Comparison of ENCODE assay signal across 1 cellular context in the genomic region with DNA sequence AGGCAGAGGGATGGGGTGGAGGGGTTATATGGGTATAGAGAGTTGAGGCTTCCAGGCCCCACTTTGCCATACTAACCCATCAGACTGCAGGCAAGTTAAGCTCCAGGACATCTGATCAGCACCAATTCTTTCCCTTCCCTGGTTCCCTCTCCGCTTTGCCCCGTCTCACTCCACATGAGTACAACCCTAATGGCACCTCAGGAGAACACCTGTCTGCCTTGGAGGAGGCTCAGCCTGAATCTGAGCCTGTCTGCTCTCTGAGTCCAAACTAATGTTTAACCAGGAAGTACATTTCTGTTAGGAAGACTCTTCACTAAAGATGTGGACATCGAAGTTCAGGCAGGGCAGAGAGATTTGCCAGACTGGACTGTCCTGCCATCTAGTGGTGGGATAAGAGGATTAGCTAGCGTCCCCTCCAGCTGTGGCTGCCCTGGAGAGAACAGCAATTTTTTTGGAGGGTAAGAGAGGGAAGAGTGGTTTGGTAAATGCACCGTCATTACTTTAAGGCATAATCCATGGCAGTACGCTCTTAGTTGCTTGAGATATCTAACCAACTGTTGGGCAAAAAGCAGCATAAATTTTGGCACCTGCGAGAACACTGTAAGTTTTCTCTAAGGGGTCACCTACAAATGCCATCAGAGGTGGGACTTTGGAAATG.
TF ChIP-seq lines count a peak whose summit lies in the region.

No MANE protein-coding gene starts in this region.

TF ChIP-seq in K562, 482 proteins besides CTCF, POLR2A, EP300 and RAD21 (continues in another document):
- TF ChIP-seq NR2C2 (CRISPR knock-in tag; IDR thresholded peaks at IDR 0.05): no peak
- TF ChIP-seq NR2C2 (tag; IDR thresholded peaks at IDR 0.05): 0 out of 2 replicates have a peak, but pooled peaks have one; percentile 17
- peak; percentile 81 for TF ChIP-seq SMC3 (conservative IDR thresholded peaks at IDR 0.05; ENCODE audit: insufficient read depth, low read depth, low read length)
- TF ChIP-seq ZKSCAN1 (IDR thresholded peaks at IDR 0.05; ENCODE audit: low read depth, low read length): no peak
- no peak for TF ChIP-seq RBBP5 (IDR thresholded peaks at IDR 0.05; ENCODE audit: borderline replicate concordance, insufficient read depth, low read length, poor library complexity, severe bottlenecking)
- TF ChIP-seq CREM (IDR thresholded peaks at IDR 0.05; ENCODE audit: low read depth): 0 out of 2 replicates have a peak, but pooled peaks have one; percentile 15
- no peak for TF ChIP-seq FOXM1 (IDR thresholded peaks at IDR 0.05; ENCODE audit: low read depth)
- TF ChIP-seq FOXM1 (CRISPR knock-in tag; IDR thresholded peaks at IDR 0.05; ENCODE audit: low read depth): no peak
- no peak for TF ChIP-seq SUPT5H (IDR thresholded peaks at IDR 0.05)
- 0 out of 4 replicates have a peak, but pooled peaks of 1 of the 2 experiments have one; percentile 36 for TF ChIP-seq MAZ (CRISPR knock-in tag; conservative IDR thresholded peaks at IDR 0.05 in 1 of 2, IDR thresholded peaks at IDR 0.05 in 1 of 2)
- TF ChIP-seq GTF2E2 (tag; IDR thresholded peaks at IDR 0.05): no peak
- TF ChIP-seq ETV1 (tag; conservative IDR thresholded peaks at IDR 0.05; ENCODE audit: low read depth): no peak
- TF ChIP-seq DMBX1 (CRISPR knock-in tag; IDR thresholded peaks at IDR 0.05; ENCODE audit: borderline replicate concordance): no peak
- peak; percentile 72; the same call in 1 of the 2 replicates for TF ChIP-seq STAG1 (CRISPR knock-in tag; IDR thresholded peaks at IDR 0.05; ENCODE audit: borderline replicate concordance)
- TF ChIP-seq TRIM28 (IDR thresholded peaks at IDR 0.05): no peak
- TF ChIP-seq NFXL1 (CRISPR knock-in tag; IDR thresholded peaks at IDR 0.05): no peak
- no peak for TF ChIP-seq FOXA3 (CRISPR knock-in tag; conservative IDR thresholded peaks at IDR 0.05 in 1 of 2, IDR thresholded peaks at IDR 0.05 in 1 of 2)
- TF ChIP-seq, protein P1, sequence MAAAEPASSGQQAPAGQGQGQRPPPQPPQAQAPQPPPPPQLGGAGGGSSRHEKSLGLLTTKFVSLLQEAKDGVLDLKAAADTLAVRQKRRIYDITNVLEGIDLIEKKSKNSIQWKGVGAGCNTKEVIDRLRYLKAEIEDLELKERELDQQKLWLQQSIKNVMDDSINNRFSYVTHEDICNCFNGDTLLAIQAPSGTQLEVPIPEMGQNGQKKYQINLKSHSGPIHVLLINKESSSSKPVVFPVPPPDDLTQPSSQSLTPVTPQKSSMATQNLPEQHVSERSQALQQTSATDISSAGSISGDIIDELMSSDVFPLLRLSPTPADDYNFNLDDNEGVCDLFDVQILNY (CRISPR knock-in tag; IDR thresholded peaks at IDR 0.05): no peak
- TF ChIP-seq, protein P2, sequence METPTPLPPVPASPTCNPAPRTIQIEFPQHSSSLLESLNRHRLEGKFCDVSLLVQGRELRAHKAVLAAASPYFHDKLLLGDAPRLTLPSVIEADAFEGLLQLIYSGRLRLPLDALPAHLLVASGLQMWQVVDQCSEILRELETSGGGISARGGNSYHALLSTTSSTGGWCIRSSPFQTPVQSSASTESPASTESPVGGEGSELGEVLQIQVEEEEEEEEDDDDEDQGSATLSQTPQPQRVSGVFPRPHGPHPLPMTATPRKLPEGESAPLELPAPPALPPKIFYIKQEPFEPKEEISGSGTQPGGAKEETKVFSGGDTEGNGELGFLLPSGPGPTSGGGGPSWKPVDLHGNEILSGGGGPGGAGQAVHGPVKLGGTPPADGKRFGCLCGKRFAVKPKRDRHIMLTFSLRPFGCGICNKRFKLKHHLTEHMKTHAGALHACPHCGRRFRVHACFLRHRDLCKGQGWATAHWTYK (CRISPR knock-in tag; IDR thresholded peaks at IDR 0.05): no peak
- TF ChIP-seq NR4A1 (CRISPR knock-in tag; IDR thresholded peaks at IDR 0.05): no peak
- TF ChIP-seq NR4A1 (tag; IDR thresholded peaks at IDR 0.05): no peak
- TF ChIP-seq TAF15 (IDR thresholded peaks at IDR 0.05; ENCODE audit: low read depth, low read length): no peak
- TF ChIP-seq, protein P3, sequence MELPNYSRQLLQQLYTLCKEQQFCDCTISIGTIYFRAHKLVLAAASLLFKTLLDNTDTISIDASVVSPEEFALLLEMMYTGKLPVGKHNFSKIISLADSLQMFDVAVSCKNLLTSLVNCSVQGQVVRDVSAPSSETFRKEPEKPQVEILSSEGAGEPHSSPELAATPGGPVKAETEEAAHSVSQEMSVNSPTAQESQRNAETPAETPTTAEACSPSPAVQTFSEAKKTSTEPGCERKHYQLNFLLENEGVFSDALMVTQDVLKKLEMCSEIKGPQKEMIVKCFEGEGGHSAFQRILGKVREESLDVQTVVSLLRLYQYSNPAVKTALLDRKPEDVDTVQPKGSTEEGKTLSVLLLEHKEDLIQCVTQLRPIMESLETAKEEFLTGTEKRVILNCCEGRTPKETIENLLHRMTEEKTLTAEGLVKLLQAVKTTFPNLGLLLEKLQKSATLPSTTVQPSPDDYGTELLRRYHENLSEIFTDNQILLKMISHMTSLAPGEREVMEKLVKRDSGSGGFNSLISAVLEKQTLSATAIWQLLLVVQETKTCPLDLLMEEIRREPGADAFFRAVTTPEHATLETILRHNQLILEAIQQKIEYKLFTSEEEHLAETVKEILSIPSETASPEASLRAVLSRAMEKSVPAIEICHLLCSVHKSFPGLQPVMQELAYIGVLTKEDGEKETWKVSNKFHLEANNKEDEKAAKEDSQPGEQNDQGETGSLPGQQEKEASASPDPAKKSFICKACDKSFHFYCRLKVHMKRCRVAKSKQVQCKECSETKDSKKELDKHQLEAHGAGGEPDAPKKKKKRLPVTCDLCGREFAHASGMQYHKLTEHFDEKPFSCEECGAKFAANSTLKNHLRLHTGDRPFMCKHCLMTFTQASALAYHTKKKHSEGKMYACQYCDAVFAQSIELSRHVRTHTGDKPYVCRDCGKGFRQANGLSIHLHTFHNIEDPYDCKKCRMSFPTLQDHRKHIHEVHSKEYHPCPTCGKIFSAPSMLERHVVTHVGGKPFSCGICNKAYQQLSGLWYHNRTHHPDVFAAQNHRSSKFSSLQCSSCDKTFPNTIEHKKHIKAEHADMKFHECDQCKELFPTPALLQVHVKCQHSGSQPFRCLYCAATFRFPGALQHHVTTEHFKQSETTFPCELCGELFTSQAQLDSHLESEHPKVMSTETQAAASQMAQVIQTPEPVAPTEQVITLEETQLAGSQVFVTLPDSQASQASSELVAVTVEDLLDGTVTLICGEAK (IDR thresholded peaks at IDR 0.05): no peak
- TF ChIP-seq, protein P3 (CRISPR knock-in tag; IDR thresholded peaks at IDR 0.05): no peak
- TF ChIP-seq SMARCC2 (IDR thresholded peaks at IDR 0.05; ENCODE audit: low read depth): no peak
- TF ChIP-seq TCFL5 (CRISPR knock-in tag; conservative IDR thresholded peaks at IDR 0.05): no peak
- no peak for TF ChIP-seq U2AF2 (optimal IDR thresholded peaks at IDR 0.05; ENCODE audit: low read depth, low read length)
- TF ChIP-seq ZNF445 (CRISPR knock-in tag; IDR thresholded peaks at IDR 0.05; ENCODE audit: low read depth): no peak
- TF ChIP-seq ZFP1 (CRISPR knock-in tag; IDR thresholded peaks at IDR 0.05): no peak
- peak; percentile 51; the same call in 1 of the 2 replicates for TF ChIP-seq CC2D1A (IDR thresholded peaks at IDR 0.05)
- no peak for TF ChIP-seq POLR2AphosphoS2 (IDR thresholded peaks at IDR 0.05; ENCODE audit: low read length)
- TF ChIP-seq ELF2 (CRISPR knock-in tag; IDR thresholded peaks at IDR 0.05): peak; percentile 20; the same call in 1 of the 2 replicates
- TF ChIP-seq POLR2H (tag; IDR thresholded peaks at IDR 0.05; ENCODE audit: low read depth): no peak
- TF ChIP-seq ELF1 (tag; IDR thresholded peaks at IDR 0.05): peak; percentile 59; the same call in 1 of the 2 replicates
- TF ChIP-seq L3MBTL2 (IDR thresholded peaks at IDR 0.05): 0 out of 2 replicates have a peak, but pooled peaks have one; percentile 10
- TF ChIP-seq, protein P4, sequence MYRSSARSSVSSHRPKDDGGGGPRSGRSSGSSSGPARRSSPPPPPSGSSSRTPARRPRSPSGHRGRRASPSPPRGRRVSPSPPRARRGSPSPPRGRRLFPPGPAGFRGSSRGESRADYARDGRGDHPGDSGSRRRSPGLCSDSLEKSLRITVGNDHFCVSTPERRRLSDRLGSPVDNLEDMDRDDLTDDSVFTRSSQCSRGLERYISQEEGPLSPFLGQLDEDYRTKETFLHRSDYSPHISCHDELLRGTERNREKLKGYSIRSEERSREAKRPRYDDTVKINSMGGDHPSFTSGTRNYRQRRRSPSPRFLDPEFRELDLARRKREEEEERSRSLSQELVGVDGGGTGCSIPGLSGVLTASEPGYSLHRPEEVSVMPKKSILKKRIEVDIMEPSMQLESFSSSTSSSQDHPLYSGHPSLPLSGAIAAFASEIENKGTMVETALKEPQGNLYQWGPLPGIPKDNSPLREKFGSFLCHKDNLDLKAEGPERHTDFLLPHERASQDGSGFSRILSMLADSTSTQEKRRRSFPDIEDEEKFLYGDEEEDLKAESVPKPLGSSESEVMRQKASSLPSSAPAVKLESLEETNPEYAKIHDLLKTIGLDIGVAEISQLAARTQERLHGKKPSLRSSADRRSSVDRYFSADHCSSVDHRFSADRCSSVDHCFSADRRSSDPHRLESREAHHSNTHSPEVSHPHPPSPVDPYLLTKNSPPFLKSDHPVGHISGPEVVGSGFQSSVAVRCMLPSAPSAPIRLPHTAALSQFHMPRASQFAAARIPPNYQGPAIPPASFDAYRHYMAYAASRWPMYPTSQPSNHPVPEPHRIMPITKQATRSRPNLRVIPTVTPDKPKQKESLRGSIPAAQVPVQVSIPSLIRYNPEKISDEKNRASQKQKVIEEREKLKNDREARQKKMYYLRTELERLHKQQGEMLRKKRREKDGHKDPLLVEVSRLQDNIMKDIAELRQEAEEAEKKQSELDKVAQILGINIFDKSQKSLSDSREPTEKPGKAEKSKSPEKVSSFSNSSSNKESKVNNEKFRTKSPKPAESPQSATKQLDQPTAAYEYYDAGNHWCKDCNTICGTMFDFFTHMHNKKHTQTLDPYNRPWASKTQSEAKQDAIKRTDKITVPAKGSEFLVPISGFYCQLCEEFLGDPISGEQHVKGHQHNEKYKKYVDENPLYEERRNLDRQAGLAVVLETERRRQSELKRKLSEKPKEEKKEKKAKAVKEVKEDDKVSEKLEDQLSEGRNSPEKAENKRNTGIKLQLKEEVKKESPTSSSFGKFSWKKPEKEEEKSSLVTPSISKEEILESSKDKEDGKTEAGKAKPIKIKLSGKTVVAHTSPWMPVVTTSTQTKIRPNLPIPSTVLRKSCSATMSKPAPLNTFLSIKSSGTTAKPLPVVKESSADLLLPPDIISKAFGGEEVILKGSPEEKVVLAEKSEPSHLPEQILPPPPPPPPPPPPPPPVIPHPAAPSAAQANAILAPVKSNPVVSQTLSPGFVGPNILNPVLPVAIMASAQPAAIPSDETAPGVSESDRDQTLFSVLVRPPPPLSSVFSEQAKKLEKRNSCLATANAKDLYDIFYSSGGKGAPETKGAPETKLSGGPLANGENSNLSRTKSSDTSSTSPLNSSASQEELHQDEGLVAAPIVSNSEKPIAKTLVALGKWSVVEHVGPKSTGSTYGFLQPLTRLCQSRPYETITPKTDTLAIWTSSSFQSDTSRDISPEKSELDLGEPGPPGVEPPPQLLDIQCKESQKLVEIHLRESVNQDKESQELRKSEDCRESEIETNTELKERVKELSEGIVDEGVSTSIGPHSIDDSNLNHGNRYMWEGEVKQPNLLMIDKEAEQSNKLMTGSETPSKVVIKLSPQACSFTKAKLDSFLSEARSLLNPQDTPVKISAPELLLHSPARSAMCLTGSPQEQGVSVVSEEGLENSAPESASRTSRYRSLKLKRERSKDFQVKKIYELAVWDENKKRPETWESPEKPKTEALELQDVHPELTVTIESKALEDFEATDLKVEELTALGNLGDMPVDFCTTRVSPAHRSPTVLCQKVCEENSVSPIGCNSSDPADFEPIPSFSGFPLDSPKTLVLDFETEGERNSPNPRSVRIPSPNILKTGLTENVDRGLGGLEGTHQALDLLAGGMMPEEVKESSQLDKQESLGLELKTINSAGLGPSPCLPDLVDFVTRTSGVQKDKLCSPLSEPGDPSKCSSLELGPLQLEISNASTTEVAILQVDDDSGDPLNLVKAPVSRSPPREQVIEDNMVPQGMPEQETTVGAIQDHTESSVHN (IDR thresholded peaks at IDR 0.05; ENCODE audit: borderline replicate concordance in 1 of 2, low read depth in 1 of 2): no peak
- no peak for TF ChIP-seq ARNT (IDR thresholded peaks at IDR 0.05)
- TF ChIP-seq RB1 (IDR thresholded peaks at IDR 0.05; ENCODE audit: low read depth): peak; percentile 35; the same call in 1 of the 2 replicates
- no peak for TF ChIP-seq KDM1A (IDR thresholded peaks at IDR 0.05)
- no peak for TF ChIP-seq ZKSCAN8 (CRISPR knock-in tag; IDR thresholded peaks at IDR 0.05)
- 0 out of 2 replicates have a peak, but pooled peaks have one; percentile 41 for TF ChIP-seq XRCC5 (IDR thresholded peaks at IDR 0.05; ENCODE audit: low read depth, low read length)
- TF ChIP-seq ZNF584 (CRISPR knock-in tag; IDR thresholded peaks at IDR 0.05; ENCODE audit: low read depth): no peak
- peak; percentile 36 for TF ChIP-seq CEBPB (tag; IDR thresholded peaks at IDR 0.05)
- TF ChIP-seq ZNF311 (CRISPR knock-in tag; IDR thresholded peaks at IDR 0.05): no peak
- peak in 1 of 2 experiments; percentile 29; a peak in 1 of 4 replicates for TF ChIP-seq TBL1XR1 (IDR thresholded peaks at IDR 0.05; ENCODE audit: low read length in 2 of 2)
- TF ChIP-seq ZNF384 (IDR thresholded peaks at IDR 0.05; ENCODE audit: low read depth, low read length): peak; percentile 49
